Comparison of ENCODE assay signal across 25 cellular contexts in genomic region chr22:47456031-47456430, GRCh38.
"Had no signal": no experiment of that assay in that cellular context is flagged by ENCODE, and none has a peak within 500 bp of the region (broad histone marks: within the 10 kb centered on the region; RNA-seq: fewer than 3 reads in every experiment).

No MANE protein-coding gene starts in this region.

- DNase-seq: naive thymus-derived CD8-positive, alpha-beta T cell; nephron progenitor cell; nucleus accumbens; pancreas; psoas muscle; right cardiac atrium; right lobe of liver; sigmoid colon; small intestine; stimulated activated CD4-positive, alpha-beta T cell treated with anti-CD3 and anti-CD28 coated beads, Interleukin-15, amount 100 ng/mL, for 24 hours; stimulated activated CD4-positive, alpha-beta T cell treated with anti-CD3 and anti-CD28 coated beads, Interleukin-2, amount 100 ng/mL, for 24 hours; stimulated activated CD4-positive, alpha-beta T cell treated with anti-CD3 and anti-CD28 coated beads, Interleukin-2, amount 100 ng/mL, for 48 hours; stimulated activated CD4-positive, alpha-beta T cell treated with anti-CD3 and anti-CD28 coated beads, Interleukin-4, amount 100 ng/mL, for 24 hours; stimulated activated naive B cell treated with anti-CD40 and anti-IgM and Interleukin-4, amounts not matched to agents 10 μg/mL and 1 μg/mL and 100 μg/mL, for 72 hours; stimulated activated naive CD4-positive, alpha-beta T cell treated with Interleukin-2 at 50 U/mL for 16 hours; stomach; thyroid gland; trophoblast cell; upper lobe of left lung had no signal

- H3K27ac ChIP-seq: neutrophil, pancreas, psoas muscle, right lobe of liver, sigmoid colon, stomach, thoracic aorta, thyroid gland, tibial nerve, upper lobe of left lung, vagina had no signal

- H3K36me3 ChIP-seq: neutrophil, pancreas, right lobe of liver, sigmoid colon, stomach, thoracic aorta, thyroid gland, tibial nerve, upper lobe of left lung, vagina had no signal

- H3K4me3 ChIP-seq: pancreas, psoas muscle, right lobe of liver, sigmoid colon, stomach, thoracic aorta, thyroid gland, tibial nerve, upper lobe of left lung, vagina had no signal

- ATAC-seq: naive thymus-derived CD8-positive, alpha-beta T cell; natural killer cell treated with Interleukin-12 subunit alpha and Interleukin-12 subunit beta and Interleukin-15 and Interleukin-18, amount 100 ng/mL, for 72 hours; pancreas; psoas muscle; right cardiac atrium; right lobe of liver; stimulated activated effector memory CD8-positive, alpha-beta T cell treated with anti-CD3 and anti-CD28 coated beads, Interleukin-12 subunit alpha, Interleukin-12 subunit beta, amount 100 ng/mL, for 72 hours; stimulated activated naive B cell treated with anti-CD40 and anti-IgM and Interleukin-4, amounts not matched to agents 10 μg/mL and 1 μg/mL and 100 μg/mL, for 72 hours had no signal

- H3K27me3 ChIP-seq: neutrophil, pancreas, right lobe of liver, sigmoid colon, stomach, thyroid gland, tibial nerve, upper lobe of left lung, vagina had no signal

- H3K9me3 ChIP-seq: neutrophil, pancreas, right lobe of liver, thyroid gland, vagina had no signal

- H3K4me1 ChIP-seq: pancreas, psoas muscle, right lobe of liver, stomach, thyroid gland, tibial nerve, upper lobe of left lung, vagina had no signal
